Comparison of ENCODE assay signal across 28 cellular contexts in genomic region chr17:65535777-65536572, GRCh38. TPM values are rescaled to one million over a fixed set of nuclear protein-coding genes. Genes with fewer than 3 reads are reported as not detected.
DNase-seq lines count a peak whose midpoint lies in the region; ATAC-seq and TF ChIP-seq lines count a peak whose summit lies in the region.
"Had no signal": no experiment of that assay in that cellular context is flagged by ENCODE, and none has a peak within 500 bp of the region (broad histone marks: within the 10 kb centered on the region; RNA-seq: fewer than 3 reads in every experiment).

No MANE protein-coding gene starts in this region.

- no peaks in the 10 kb centered on the region for H3K27me3 ChIP-seq in CD4-positive, alpha-beta memory T cell (ENCODE audit: insufficient read depth, low read length)
- H3K27me3 ChIP-seq in sigmoid colon = no peaks in the 10 kb centered on the region
- H3K27me3 ChIP-seq: colonic mucosa, testis had no signal

- no peak overlapping the region for H3K4me3 ChIP-seq in CD4-positive, alpha-beta memory T cell (ENCODE audit: low read length in 2 of 2)
- no peak overlapping the region for H3K4me3 ChIP-seq in sigmoid colon
- H3K4me3 ChIP-seq: colonic mucosa, SK-N-MC had no signal

- no peak for TF ChIP-seq POLR2A in sigmoid colon (IDR thresholded peaks at IDR 0.05)

- no peak for DNase-seq in CD4-positive, alpha-beta memory T cell
- DNase-seq in T-helper 17 cell (no peak), hepatic stellate cell (ENCODE audit: low spot score) (peak; percentile 49), sigmoid colon (peak; percentile 39), NCI-H1930 (lab: John Stamatoyannopoulos, UW) (no peak), HCEC 1CT (no peak)
- no peak for DNase-seq in stimulated activated CD4-positive, alpha-beta T cell treated with anti-CD3 and anti-CD28 coated beads, Interleukin-2, amount 100 ng/mL, for 24 hours
- DNase-seq: activated naive CD4-positive, alpha-beta T cell treated with anti-CD3 and anti-CD28 coated beads for 36 hours; activated T-cell treated with anti-CD3 and anti-CD28 coated beads, Interleukin-2, amount 50 U/mL, for 4 hours; amniotic stem cell; colonic mucosa; DMS79 treated with DMSO at 0.1 percent for 48 hours; effector memory CD4-positive, alpha-beta T cell; GOT3; mammary epithelial cell; NCI-H187 treated with DMSO at 0.1 percent for 48 hours; NCI-H2227 treated with DMSO at 0.1 percent for 48 hours; NCI-H748 treated with DMSO at 0.1 percent for 48 hours; occipital lobe; retina; stimulated activated CD4-positive, alpha-beta T cell treated with anti-CD3 and anti-CD28 coated beads, Interleukin-4, amount 100 ng/mL, for 24 hours; stimulated activated naive CD4-positive, alpha-beta T cell; T-helper 2 cell; testis had no signal

- no peak for TF ChIP-seq CTCF in sigmoid colon (IDR thresholded peaks at IDR 0.05)

- H3K4me3 Mint-ChIP-seq in CD4-positive, alpha-beta memory T cell = peak overlapping the region in 2 of 8 donors; percentile 39 to 57
- H3K4me3 Mint-ChIP-seq in T-helper 17 cell = no peak overlapping the region
- H3K4me3 Mint-ChIP-seq: activated naive CD4-positive, alpha-beta T cell treated with anti-CD3 and anti-CD28 coated beads for 36 hours; activated T-cell treated with anti-CD3 and anti-CD28 coated beads, Interleukin-2, amount 50 U/mL, for 4 hours had no signal

- intact Hi-C loops in CD4-positive, alpha-beta memory T cell (cut with micrococcal nuclease) = no loop called here
- intact Hi-C loops in sigmoid colon (cut with DNase I) = no loop called here

- peak overlapping the region in 6 of 7 donors; percentile 15 to 65 (median 48) for H3K27ac Mint-ChIP-seq in CD4-positive, alpha-beta memory T cell
- H3K27ac Mint-ChIP-seq in T-helper 17 cell = peak overlapping the region; percentile 32
- H3K27ac Mint-ChIP-seq: activated naive CD4-positive, alpha-beta T cell treated with anti-CD3 and anti-CD28 coated beads for 36 hours had no signal

- no peak for ATAC-seq in T-helper 17 cell
- ATAC-seq in HG02885 (IDR thresholded peaks at IDR 0.05; ENCODE audit: poor library complexity, unreplicated experiment) = no peak
- ATAC-seq: activated T-cell treated with anti-CD3 and anti-CD28 coated beads, Interleukin-2, amount 50 U/mL, for 4 hours; esophagus mucosa had no signal

- peaks cover 17% of the 10 kb centered on the region for H3K4me1 ChIP-seq in CD4-positive, alpha-beta memory T cell (ENCODE audit: insufficient read depth, low read length)
- H3K4me1 ChIP-seq in sigmoid colon = peaks cover 0 to 51% (median 35%) of the 10 kb centered on the region in 4 donors
- H3K4me1 ChIP-seq: colonic mucosa had no signal

- no peak overlapping the region for H3K27ac ChIP-seq in CD4-positive, alpha-beta memory T cell (ENCODE audit: low read depth, low read length)
- H3K27ac ChIP-seq in sigmoid colon = no peak overlapping the region
- H3K27ac ChIP-seq: colonic mucosa, RWPE1, SK-N-MC, testis had no signal

- WGBS in sigmoid colon, 2 donors = 88 to 94% methylated on average over 17 of the region's 17 CpGs

- H3K4me1 Mint-ChIP-seq in CD4-positive, alpha-beta memory T cell = peaks cover 17 to 26% (median 20%) of the 10 kb centered on the region in 4 donors
- peaks cover 5% of the 10 kb centered on the region for H3K4me1 Mint-ChIP-seq in T-helper 17 cell

- no peaks in the 10 kb centered on the region for H3K9me3 ChIP-seq in CD4-positive, alpha-beta memory T cell (ENCODE audit: control insufficient read depth in 1 of 2, low read length in 2 of 2)
- H3K9me3 ChIP-seq in T-helper 17 cell (ENCODE audit: control insufficient read depth, low read length, poor library complexity, severe bottlenecking) (no peaks in the 10 kb centered on the region), sigmoid colon (no peaks in the 10 kb centered on the region)
- H3K9me3 ChIP-seq: colonic mucosa, testis had no signal

- no peak for TF ChIP-seq EP300 in sigmoid colon (IDR thresholded peaks at IDR 0.05)

- peaks cover 62% of the 10 kb centered on the region for H3K36me3 ChIP-seq in CD4-positive, alpha-beta memory T cell (ENCODE audit: insufficient read depth, low read length)
- H3K36me3 ChIP-seq in sigmoid colon = peaks cover 50 to 78% (median 55%) of the 10 kb centered on the region in 4 donors

- CTCF ChIA-PET in CD4-positive, alpha-beta memory T cell (lab: Charles Lee; ENCODE audit: partially characterized antibody) = no interaction called here

- H3K27me3 Mint-ChIP-seq in CD4-positive, alpha-beta memory T cell = no peaks in the 10 kb centered on the region
- H3K27me3 Mint-ChIP-seq in T-helper 17 cell = no peaks in the 10 kb centered on the region

- POLR2A ChIA-PET in CD4-positive, alpha-beta memory T cell (lab: Charles Lee; ENCODE audit: partially characterized antibody) = interaction anchor here (1.0 kb wide), 1 partner anchor 41 kb away, joined by 3 read pairs; no protein-coding TSS in a partner anchor

- no peaks in the 10 kb centered on the region for H3K9me3 Mint-ChIP-seq in CD4-positive, alpha-beta memory T cell
- H3K9me3 Mint-ChIP-seq: activated naive CD4-positive, alpha-beta T cell treated with anti-CD3 and anti-CD28 coated beads for 36 hours; activated T-cell treated with anti-CD3 and anti-CD28 coated beads, Interleukin-2, amount 50 U/mL, for 4 hours had no signal

- H3K36me3 Mint-ChIP-seq in CD4-positive, alpha-beta memory T cell = peaks cover 54 to 73% of the 10 kb centered on the region in 2 donors
- H3K36me3 Mint-ChIP-seq in T-helper 17 cell (ENCODE audit: low read depth) = no peaks in the 10 kb centered on the region

RNA-seq across cellular contexts. Expression of gene AXIN2, which starts 25.5 kb away (rescaled TPM):
- 10 to 100 TPM; 30.1 to 30.3 TPM for total RNA-seq in CD4-positive, alpha-beta memory T cell
- 10 to 100 TPM in 1 of 2 donors, 1 to 10 TPM in 1; 3.4 to 11.8 TPM for polyA plus RNA-seq in CD4-positive, alpha-beta memory T cell
- total RNA-seq in T-helper 17 cell = 10 to 100 TPM; 28.4 to 31.6 TPM
- 10 to 100 TPM in 2 of 4 donors, 1 to 10 TPM in 2; 9.1 to 16.1 (median 12.5) TPM for total RNA-seq in sigmoid colon
- polyA plus RNA-seq in sigmoid colon = 10 to 100 TPM in 1 of 3 donors, 1 to 10 TPM in 2; 6.0 to 11.8 (median 9.0) TPM

Comparison
In these comparisons a context has a peak if more than half of its experiments do, and no peak if none do; other contexts are left out.
1. DNase-seq: peak in hepatic stellate cell (single experiment) and sigmoid colon (single experiment); none in CD4-positive, alpha-beta memory T cell (0 of 5), T-helper 17 cell (0 of 3), NCI-H1930 (0 of 2), stimulated activated CD4-positive, alpha-beta T cell treated with anti-CD3 and anti-CD28 coated beads, Interleukin-2, amount 100 ng/mL, for 24 hours (0 of 2) and HCEC 1CT (single experiment).